Comparison of ENCODE assay signal across 11 cellular contexts in the genomic region with DNA sequence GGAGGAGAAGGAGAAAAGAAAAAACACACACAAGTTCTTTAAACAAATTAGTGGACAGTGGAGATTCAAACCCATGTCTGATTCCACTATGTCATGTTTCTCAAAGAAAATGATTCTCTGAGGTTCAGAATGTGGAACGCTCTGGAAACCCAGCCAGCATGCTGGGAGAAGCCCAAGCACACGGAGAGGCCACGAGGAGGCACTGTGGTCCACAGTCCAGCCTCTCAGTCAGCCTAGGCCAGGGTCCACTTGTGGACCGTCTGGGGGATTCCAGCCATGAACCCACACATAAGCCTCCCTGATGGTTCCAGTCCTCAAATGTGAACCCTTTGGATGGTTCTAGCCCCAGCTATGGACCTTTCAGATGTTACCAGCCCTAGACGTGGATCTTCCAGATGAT.
A peak's percentile ranks its signal among the peaks of the same experiment; 100 is the strongest.
DNase-seq lines count a peak whose midpoint lies in the region; ATAC-seq and TF ChIP-seq lines count a peak whose summit lies in the region.
"Had no signal": no experiment of that assay in that cellular context is flagged by ENCODE, and none has a peak within 500 bp of the region (broad histone marks: within the 10 kb centered on the region; RNA-seq: fewer than 3 reads in every experiment).

No MANE protein-coding gene starts in this region.

- ATAC-seq in CD8-positive, alpha-beta T cell, result no peak
- no peak for ATAC-seq in effector memory CD8-positive, alpha-beta T cell (replicated peaks)

- peak; percentile 47 for TF ChIP-seq RAD21 in Ishikawa (IDR thresholded peaks at IDR 0.05; ENCODE audit: low read depth)

- no peak overlapping the region for H3K4me3 Mint-ChIP-seq in Calu3 (ENCODE audit: low read depth, unreplicated experiment)
- no peak overlapping the region for H3K4me3 Mint-ChIP-seq in CD8-positive, alpha-beta T cell
- H3K4me3 Mint-ChIP-seq in effector memory CD8-positive, alpha-beta T cell, result no peak overlapping the region
- H3K4me3 Mint-ChIP-seq: central memory CD8-positive, alpha-beta T cell had no signal

- no peaks in the 10 kb centered on the region for H3K27me3 Mint-ChIP-seq in Calu3 (ENCODE audit: unreplicated experiment)
- H3K27me3 Mint-ChIP-seq in CD8-positive, alpha-beta T cell (ENCODE audit: low read depth), result peaks cover 22% of the 10 kb centered on the region
- peaks cover 24 to 35% of the 10 kb centered on the region in 2 donors for H3K27me3 Mint-ChIP-seq in effector memory CD8-positive, alpha-beta T cell

- POLR2A ChIA-PET in CD8-positive, alpha-beta T cell (lab: Charles Lee), result no interaction called here

- H3K9me3 ChIP-seq in CD8-positive, alpha-beta T cell (ENCODE audit: low read length), result no peaks in the 10 kb centered on the region
- H3K9me3 ChIP-seq: SJCRH30 had no signal

- CTCF ChIA-PET in Calu3 (lab: Charles Lee), result no interaction called here
- CTCF ChIA-PET in CD8-positive, alpha-beta T cell (lab: Charles Lee), result no interaction called here

- H3K27me3 ChIP-seq in CD8-positive, alpha-beta T cell (ENCODE audit: insufficient read depth, low read length), result no peaks in the 10 kb centered on the region
- H3K27me3 ChIP-seq: SJCRH30 had no signal

- no peak overlapping the region for H3K4me3 ChIP-seq in CD8-positive, alpha-beta T cell (ENCODE audit: low read depth, low read length)
- H3K4me3 ChIP-seq: SJCRH30 had no signal

- DNase-seq in Calu3 (peak; percentile 13), caudate nucleus (lab: John Stamatoyannopoulos, UW) (peak in 16 of 61 donors; percentile 1 to 42 (median 10)), medulla oblongata (ENCODE audit: extremely low spot score) (peak; percentile 15), activated T-cell treated with anti-CD3 and anti-CD28 coated beads for 4 hours (no peak)
- no peak for DNase-seq in CD8-positive, alpha-beta T cell
- DNase-seq in effector memory CD8-positive, alpha-beta T cell, result no peak
- DNase-seq in activated CD4-positive, CD25-positive, alpha-beta regulatory T cell (lab: John Stamatoyannopoulos, UW), result no peak
- DNase-seq: NCI-H1417 treated with DMSO at 0.1 percent for 48 hours, SJCRH30 had no signal

- H3K27ac Mint-ChIP-seq in Calu3 (ENCODE audit: unreplicated experiment), result no peak overlapping the region
- H3K27ac Mint-ChIP-seq in CD8-positive, alpha-beta T cell, result no peak overlapping the region
- H3K27ac Mint-ChIP-seq in effector memory CD8-positive, alpha-beta T cell, result no peak overlapping the region

- no peaks in the 10 kb centered on the region for H3K36me3 Mint-ChIP-seq in Calu3 (ENCODE audit: insufficient read depth, unreplicated experiment)
- H3K36me3 Mint-ChIP-seq in CD8-positive, alpha-beta T cell, result no peaks in the 10 kb centered on the region
- no peaks in the 10 kb centered on the region for H3K36me3 Mint-ChIP-seq in effector memory CD8-positive, alpha-beta T cell (ENCODE audit: insufficient read depth)

- TF ChIP-seq EP300 in Ishikawa (IDR thresholded peaks at IDR 0.05; ENCODE audit: borderline replicate concordance), result no peak

- H3K36me3 ChIP-seq in CD8-positive, alpha-beta T cell (ENCODE audit: insufficient read depth, low read length), result no peaks in the 10 kb centered on the region
- H3K36me3 ChIP-seq: SJCRH30 had no signal

- no peaks in the 10 kb centered on the region for H3K9me3 Mint-ChIP-seq in Calu3 (ENCODE audit: low read depth, unreplicated experiment)
- H3K9me3 Mint-ChIP-seq in CD8-positive, alpha-beta T cell, result no peaks in the 10 kb centered on the region
- no peaks in the 10 kb centered on the region for H3K9me3 Mint-ChIP-seq in effector memory CD8-positive, alpha-beta T cell
- H3K9me3 Mint-ChIP-seq: central memory CD8-positive, alpha-beta T cell had no signal

- no peaks in the 10 kb centered on the region for H3K4me1 ChIP-seq in CD8-positive, alpha-beta T cell (ENCODE audit: insufficient read depth, low read length)

- H3K4me1 Mint-ChIP-seq in Calu3 (ENCODE audit: low read depth, unreplicated experiment), result peaks cover 3% of the 10 kb centered on the region
- H3K4me1 Mint-ChIP-seq in CD8-positive, alpha-beta T cell (ENCODE audit: low read depth), result no peaks in the 10 kb centered on the region
- peaks cover 4 to 6% of the 10 kb centered on the region in 2 donors for H3K4me1 Mint-ChIP-seq in effector memory CD8-positive, alpha-beta T cell (ENCODE audit: low read depth in 2 of 2)

- intact Hi-C loops in Calu3 (cut with micrococcal nuclease; ENCODE audit: unreplicated experiment), result loop anchor here (10.0 kb wide), 1 partner anchor 527 kb away; no protein-coding TSS in a partner anchor
- intact Hi-C loops in CD8-positive, alpha-beta T cell (cut with DNase I, micrococcal nuclease), result no loop called here

- TF ChIP-seq CTCF in Calu3 (IDR thresholded peaks at IDR 0.05; ENCODE audit: unreplicated experiment), result peak; percentile 23
- TF ChIP-seq CTCF in CD8-positive, alpha-beta T cell (IDR thresholded peaks at IDR 0.05), result no peak

- peak overlapping the region; percentile 88 for H3K27ac ChIP-seq in caudate nucleus (ENCODE audit: low read depth, low read length)
- H3K27ac ChIP-seq in CD8-positive, alpha-beta T cell (ENCODE audit: low read depth, low read length), result no peak overlapping the region
- H3K27ac ChIP-seq: SJCRH30 had no signal

- BruUV-seq in Calu3 (replicated peaks; lab: Mats Ljungman, UMichigan), result no TSS peak

TF ChIP-seq in Ishikawa, 13 proteins besides CTCF, POLR2A, EP300 and RAD21:
- TF ChIP-seq, protein P1, sequence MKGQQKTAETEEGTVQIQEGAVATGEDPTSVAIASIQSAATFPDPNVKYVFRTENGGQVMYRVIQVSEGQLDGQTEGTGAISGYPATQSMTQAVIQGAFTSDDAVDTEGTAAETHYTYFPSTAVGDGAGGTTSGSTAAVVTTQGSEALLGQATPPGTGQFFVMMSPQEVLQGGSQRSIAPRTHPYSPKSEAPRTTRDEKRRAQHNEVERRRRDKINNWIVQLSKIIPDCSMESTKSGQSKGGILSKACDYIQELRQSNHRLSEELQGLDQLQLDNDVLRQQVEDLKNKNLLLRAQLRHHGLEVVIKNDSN (IDR thresholded peaks at IDR 0.05), result no peak
- TF ChIP-seq, protein P2, sequence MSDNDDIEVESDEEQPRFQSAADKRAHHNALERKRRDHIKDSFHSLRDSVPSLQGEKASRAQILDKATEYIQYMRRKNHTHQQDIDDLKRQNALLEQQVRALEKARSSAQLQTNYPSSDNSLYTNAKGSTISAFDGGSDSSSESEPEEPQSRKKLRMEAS (IDR thresholded peaks at IDR 0.05), result no peak
- TF ChIP-seq TEAD4 (IDR thresholded peaks at IDR 0.05), result no peak
- no peak for TF ChIP-seq ZBTB7A (IDR thresholded peaks at IDR 0.05; ENCODE audit: low read depth)

Comparison
In these comparisons a context has a peak if more than half of its experiments do, and no peak if none do; other contexts are left out.
1. DNase-seq: peak in Calu3 (single experiment) and medulla oblongata (single experiment); none in activated T-cell treated with anti-CD3 and anti-CD28 coated beads for 4 hours (single experiment), CD8-positive, alpha-beta T cell (0 of 7), effector memory CD8-positive, alpha-beta T cell (0 of 3) and activated CD4-positive, CD25-positive, alpha-beta regulatory T cell (0 of 4).